ENCODE assay signal across 1 cellular context in genomic region chr17:75272848-75273184, GRCh38.
TF ChIP-seq lines count a peak whose summit lies in the region.

No MANE protein-coding gene starts in this region.

TF ChIP-seq in HEK293, 187 proteins besides CTCF, POLR2A, EP300 and RAD21 (continued from another document):
- TF ChIP-seq TSHZ1 (tag by site-specific recombination; IDR thresholded peaks at IDR 0.05; ENCODE audit: borderline replicate concordance) (no peak), ZNF335 (tag by site-specific recombination; conservative IDR thresholded peaks at IDR 0.05) (no peak), ZNF76 (tag by site-specific recombination; IDR thresholded peaks at IDR 0.05; ENCODE audit: borderline replicate concordance, low read depth) (no peak), KLF1 (tag by site-specific recombination; IDR thresholded peaks at IDR 0.05) (no peak), ZNF580 (tag by site-specific recombination; IDR thresholded peaks at IDR 0.05) (no peak), YY2 (tag by site-specific recombination; IDR thresholded peaks at IDR 0.05) (no peak), ZBTB7A (tag by site-specific recombination; IDR thresholded peaks at IDR 0.05; ENCODE audit: low read depth) (no peak)
